ENCODE assay signal across 8 cellular contexts in the genomic region with DNA sequence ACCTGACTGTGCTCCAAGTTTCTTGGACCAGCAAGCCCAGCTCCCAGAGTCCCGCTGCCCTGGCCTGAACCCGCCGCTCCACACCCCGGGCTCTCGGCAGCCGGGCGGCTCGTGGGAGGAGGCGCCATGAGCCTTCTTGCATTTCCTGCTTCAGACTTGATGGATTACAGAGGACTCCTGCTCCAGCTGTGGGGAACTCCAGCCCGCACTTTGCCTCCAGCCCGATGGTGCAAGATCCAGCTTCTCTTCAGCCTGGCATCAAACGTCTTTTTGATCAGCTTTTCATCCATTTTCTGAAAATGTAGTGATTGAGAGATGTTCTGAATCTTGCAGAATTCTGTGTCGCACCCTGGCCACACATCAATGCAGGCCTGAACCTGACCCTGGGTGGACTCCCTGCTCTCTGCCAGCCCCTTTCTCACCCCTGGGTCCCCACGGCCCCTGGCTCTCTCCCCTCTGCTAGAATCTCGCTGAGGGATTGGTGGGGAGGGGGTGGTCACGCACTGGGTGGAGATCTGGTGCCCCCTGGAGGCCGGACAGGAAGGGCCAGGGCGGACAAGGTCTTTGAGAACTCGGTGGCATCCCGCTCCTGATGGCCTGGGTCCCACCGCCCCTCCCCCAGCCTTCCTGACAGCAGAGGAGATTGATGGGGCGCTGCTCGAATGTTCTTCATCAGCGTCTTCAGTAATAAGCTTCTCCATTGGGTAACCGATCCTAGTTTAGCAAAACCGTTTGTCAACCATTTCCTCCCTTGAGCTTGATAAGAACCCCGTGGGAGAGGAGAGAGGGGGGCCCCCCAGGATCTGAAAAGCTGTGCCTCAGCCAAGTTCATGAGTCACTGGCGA. TPM values are rescaled to one million over a fixed set of nuclear protein-coding genes. Genes with fewer than 3 reads are reported as not detected.
DNase-seq lines count a peak whose midpoint lies in the region; ATAC-seq and TF ChIP-seq lines count a peak whose summit lies in the region.

No MANE protein-coding gene starts in this region.

- in situ Hi-C loops in astrocyte of the cerebellum (cut with HindIII; ENCODE audit: low sequenced_read_pairs): loop anchor here (5.0 kb wide), 2 partner anchors 72 to 257 kb away; no protein-coding TSS in a partner anchor

- H3K36me3 ChIP-seq in rectal smooth muscle tissue (ENCODE audit: control insufficient read depth, insufficient read depth, low read length) (no peaks in the 10 kb centered on the region), uterus (no peaks in the 10 kb centered on the region)

- H3K4me3 ChIP-seq in astrocyte of the cerebellum (ENCODE audit: low read depth, low read length): peak overlapping the region; percentile 31
- peak overlapping the region; percentile 65 for H3K4me3 ChIP-seq in rectal smooth muscle tissue (ENCODE audit: low read length)
- peak overlapping the region; percentile 33 to 39 for H3K4me3 ChIP-seq in uterus

- TF ChIP-seq POLR2A in uterus (IDR thresholded peaks at IDR 0.05): peak in 1 of 2 donors; percentile 48

- H3K9ac ChIP-seq in rectal smooth muscle tissue (ENCODE audit: low read length): no peak overlapping the region

- POLR2A ChIA-PET in GM10248 (lab: Yijun Ruan, JAX): no interaction called here

- intact Hi-C loops in uterus (cut with DNase I; ENCODE audit: low total_unique reads): no loop called here

- CTCF ChIA-PET in GM10248 (lab: Yijun Ruan, JAX): interaction anchor here (0.6 to 5.3 kb wide), 47 partner anchors 9 to 508 kb away, joined by 3 to 44 read pairs (median 4); a partner anchor contains a TSS

- TF ChIP-seq CTCF in GM10248 (IDR thresholded peaks at IDR 0.05; ENCODE audit: control extremely low read depth, extremely low read depth, low read depth, missing control alignments) (peak; percentile 63), astrocyte of the cerebellum (IDR thresholded peaks at IDR 0.05; ENCODE audit: low read depth, low read length, missing control alignments) (peak; percentile 76), uterus (IDR thresholded peaks at IDR 0.05) (peak; percentile 33 to 61 (median 52))

- no peak for ATAC-seq in HG02610 (IDR thresholded peaks at IDR 0.05; ENCODE audit: unreplicated experiment)

- H3K27me3 ChIP-seq in rectal smooth muscle tissue (ENCODE audit: control insufficient read depth, insufficient read depth, low read length) (no peaks in the 10 kb centered on the region), uterus (no peaks in the 10 kb centered on the region)

- DNase-seq in GM10248 (ENCODE audit: extremely low spot score) (peak; percentile 80), NCI-H128 (lab: John Stamatoyannopoulos, UW; ENCODE audit: unreplicated experiment) (peak; percentile 64), T-helper 22 cell (ENCODE audit: low read depth) (peak; percentile 70), astrocyte of the cerebellum (ENCODE audit: low read depth) (peak; percentile 73), hepatic stellate cell (ENCODE audit: low spot score) (peak; percentile 89), uterus (peak; percentile 90 to 94)

- H3K27ac ChIP-seq in rectal smooth muscle tissue (ENCODE audit: low read depth, low read length) (peak overlapping the region; percentile 34), uterus (peak overlapping the region; percentile 83 to 86)

- peaks cover 4% of the 10 kb centered on the region for H3K4me1 ChIP-seq in rectal smooth muscle tissue (ENCODE audit: control insufficient read depth, insufficient read depth, low read length)
- no peaks in the 10 kb centered on the region for H3K4me1 ChIP-seq in uterus

- no peaks in the 10 kb centered on the region for H3K9me3 ChIP-seq in uterus

RNA-seq across cellular contexts. Expression of a gene that starts 12.1 kb away (rescaled TPM):
- 1 to 10 TPM in 1 of 4 donors, under 1 TPM in 2, not detected in 1; 0.26 to 1.1 (median 0.64) TPM for total RNA-seq in uterus
